In the genomic region with DNA sequence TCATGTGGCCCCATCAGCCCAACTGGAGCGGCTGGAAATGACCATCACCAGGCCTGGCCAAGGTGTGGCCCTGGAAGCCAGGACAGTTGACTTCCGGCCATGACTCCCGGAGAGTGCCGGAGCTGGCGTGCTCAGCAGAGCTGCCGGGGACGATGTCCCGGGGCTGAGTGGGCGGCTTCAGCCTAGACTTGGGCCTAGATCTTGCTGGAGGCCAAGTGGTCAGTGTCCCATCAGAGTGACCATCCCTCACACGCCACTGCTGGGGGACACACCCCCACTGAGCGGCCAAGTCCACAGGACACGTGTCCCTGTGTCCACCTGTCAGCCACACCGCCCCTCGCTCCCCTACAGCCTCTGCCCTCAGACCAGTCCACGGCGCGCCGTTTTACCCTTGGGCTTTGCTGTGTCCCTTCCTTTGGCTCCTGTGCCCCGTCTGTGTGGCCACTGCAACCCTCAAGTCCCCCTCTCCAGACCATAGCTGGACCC, we compare ENCODE assay signal across 8 cellular contexts. TPM values are rescaled to one million over a fixed set of nuclear protein-coding genes. Genes with fewer than 3 reads are reported as not detected.
DNase-seq lines count a peak whose midpoint lies in the region; ATAC-seq and TF ChIP-seq lines count a peak whose summit lies in the region.

No MANE protein-coding gene starts in this region.

- H3K4me2 ChIP-seq in HCT116 (ENCODE audit: low read length) = peak overlapping the region; percentile 92

- POLR2A ChIA-PET in HCT116 (lab: Charles Lee) = interaction anchor here (1.8 kb wide), 1 partner anchor 201 kb away, joined by 4 read pairs; a partner anchor contains a TSS

- H3K9ac ChIP-seq in HCT116 (ENCODE audit: low read length) (0 out of 2 replicates have a peak overlapping the region, but pooled peaks have one; percentile 61), adipocyte (ENCODE audit: low read length) (peak overlapping the region; percentile 91), skeletal muscle tissue (ENCODE audit: low read depth in 1 of 3, low read length in 3 of 3) (peak overlapping the region; percentile 83 to 96 (median 89))

- H3K4me3 ChIP-seq in HCT116 (replicated peaks in 1 of 2; ENCODE audit: low read depth in 1 of 2, low read length in 2 of 2) (no peak overlapping the region; a peak in 1 of 4 replicates), adipocyte (ENCODE audit: low read length) (peak overlapping the region; percentile 87), skeletal muscle tissue (ENCODE audit: low read length in 3 of 3) (peak overlapping the region; percentile 74 to 90 (median 83))

- TF ChIP-seq RAD21 in HCT116 (IDR thresholded peaks at IDR 0.05; ENCODE audit: low read depth) = no peak

- CTCF ChIA-PET in HCT116 (lab: Charles Lee) = no interaction called here

- DNase-seq in HCT116 (ENCODE audit: low read depth, low spot score) (no peak), adipocyte (ENCODE audit: low read depth) (no peak), left ventricle myocardium superior (peak; percentile 65), hypothalamus (lab: John Stamatoyannopoulos, UW) (no peak), retina (no peak), NCI-H1930 (lab: John Stamatoyannopoulos, UW) (no peak)

- H2AFZ ChIP-seq in HCT116 (ENCODE audit: low read depth, low read length, poor library complexity, severe bottlenecking) = no peak overlapping the region

- H3K36me3 ChIP-seq in HCT116 (ENCODE audit: control insufficient read depth in 1 of 2, insufficient read depth in 2 of 2, low read length in 2 of 2) (0 out of 4 replicates have a peak, but pooled peaks cover 0 to 1% of the 10 kb centered on the region in 2 experiments), adipocyte (ENCODE audit: control insufficient read depth, insufficient read depth, low read length, severe bottlenecking) (no peaks in the 10 kb centered on the region), skeletal muscle tissue (ENCODE audit: control insufficient read depth in 3 of 3, insufficient read depth in 3 of 3, low read length in 3 of 3) (no peaks in the 10 kb centered on the region)

- RAD21 ChIA-PET in HCT116 (lab: Charles Lee; ENCODE audit: low non-redundant PET in 1 of 2, low total read pairs in 2 of 2, uncharacterized antibody in 2 of 2, unreplicated experiment in 2 of 2) = no interaction called here

- H4K20me1 ChIP-seq in HCT116 (ENCODE audit: insufficient read depth) = no peaks in the 10 kb centered on the region

- no peak for TF ChIP-seq CTCF in HCT116 (IDR thresholded peaks at IDR 0.05 in 2 of 3, conservative IDR thresholded peaks at IDR 0.05 in 1 of 3; ENCODE audit: borderline replicate concordance in 1 of 3, insufficient read depth in 1 of 3, low read depth in 2 of 3, low read length in 2 of 3)

- intact Hi-C loops in HCT116 (cut with micrococcal nuclease) = no loop called here
- intact Hi-C loops in left ventricle myocardium superior (cut with micrococcal nuclease) = no loop called here

- H3K4me1 ChIP-seq in HCT116 (ENCODE audit: control insufficient read depth in 1 of 2, insufficient read depth in 2 of 2, low read length in 2 of 2) (peaks cover 15 to 43% of the 10 kb centered on the region in 2 experiments), adipocyte (ENCODE audit: control insufficient read depth, insufficient read depth, low read length) (peaks cover 39% of the 10 kb centered on the region), skeletal muscle tissue (ENCODE audit: control insufficient read depth in 3 of 3, insufficient read depth in 3 of 3, low read length in 3 of 3) (peaks cover 35 to 53% (median 45%) of the 10 kb centered on the region in 3 donors)

- no TSS peak for BruUV-seq in HCT116 (replicated peaks; lab: Mats Ljungman, UMichigan)

- peak overlapping the region; percentile 71; the same call in 1 of the 2 replicates for H3K27ac ChIP-seq in HCT116 (ENCODE audit: low read depth, low read length)
- H3K27ac ChIP-seq in skeletal muscle tissue (ENCODE audit: low read depth, low read length) = peak overlapping the region; percentile 93

- ATAC-seq in HCT116 = no peak
- peak; percentile 1 for ATAC-seq in left ventricle myocardium superior
- no peak for ATAC-seq in GM18502 (IDR thresholded peaks at IDR 0.05; ENCODE audit: poor library complexity, unreplicated experiment)

- no peaks in the 10 kb centered on the region for H3K9me2 ChIP-seq in HCT116 (ENCODE audit: insufficient read depth)

- H3K79me2 ChIP-seq in HCT116 (ENCODE audit: insufficient read depth, low read length) = peaks cover 14% of the 10 kb centered on the region

- H3K27me3 ChIP-seq in HCT116 (ENCODE audit: insufficient read depth, low read length) (no peaks in the 10 kb centered on the region), adipocyte (replicated peaks; ENCODE audit: control insufficient read depth, insufficient read depth, low read length) (no peaks in the 10 kb centered on the region), skeletal muscle tissue (ENCODE audit: control insufficient read depth in 3 of 3, insufficient read depth in 3 of 3, low read length in 3 of 3) (no peaks in the 10 kb centered on the region)

- H3K9me3 ChIP-seq in HCT116 (ENCODE audit: control insufficient read depth in 1 of 2, insufficient read depth in 1 of 2, low read depth in 1 of 2, low read length in 2 of 2) (no peaks in the 10 kb centered on the region), adipocyte (ENCODE audit: control insufficient read depth, low read length) (no peaks in the 10 kb centered on the region), skeletal muscle tissue (ENCODE audit: control insufficient read depth in 3 of 3, low read length in 3 of 3) (no peaks in the 10 kb centered on the region)

- TF ChIP-seq POLR2A in HCT116 (IDR thresholded peaks at IDR 0.05; ENCODE audit: borderline replicate concordance, extremely low read depth, insufficient read depth, insufficient read length) = no peak

TF ChIP-seq in HCT116, 20 proteins besides CTCF, POLR2A, EP300 and RAD21:
- TF ChIP-seq, protein P1, sequence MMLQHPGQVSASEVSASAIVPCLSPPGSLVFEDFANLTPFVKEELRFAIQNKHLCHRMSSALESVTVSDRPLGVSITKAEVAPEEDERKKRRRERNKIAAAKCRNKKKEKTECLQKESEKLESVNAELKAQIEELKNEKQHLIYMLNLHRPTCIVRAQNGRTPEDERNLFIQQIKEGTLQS (IDR thresholded peaks at IDR 0.05) = no peak
- TF ChIP-seq, protein P2, sequence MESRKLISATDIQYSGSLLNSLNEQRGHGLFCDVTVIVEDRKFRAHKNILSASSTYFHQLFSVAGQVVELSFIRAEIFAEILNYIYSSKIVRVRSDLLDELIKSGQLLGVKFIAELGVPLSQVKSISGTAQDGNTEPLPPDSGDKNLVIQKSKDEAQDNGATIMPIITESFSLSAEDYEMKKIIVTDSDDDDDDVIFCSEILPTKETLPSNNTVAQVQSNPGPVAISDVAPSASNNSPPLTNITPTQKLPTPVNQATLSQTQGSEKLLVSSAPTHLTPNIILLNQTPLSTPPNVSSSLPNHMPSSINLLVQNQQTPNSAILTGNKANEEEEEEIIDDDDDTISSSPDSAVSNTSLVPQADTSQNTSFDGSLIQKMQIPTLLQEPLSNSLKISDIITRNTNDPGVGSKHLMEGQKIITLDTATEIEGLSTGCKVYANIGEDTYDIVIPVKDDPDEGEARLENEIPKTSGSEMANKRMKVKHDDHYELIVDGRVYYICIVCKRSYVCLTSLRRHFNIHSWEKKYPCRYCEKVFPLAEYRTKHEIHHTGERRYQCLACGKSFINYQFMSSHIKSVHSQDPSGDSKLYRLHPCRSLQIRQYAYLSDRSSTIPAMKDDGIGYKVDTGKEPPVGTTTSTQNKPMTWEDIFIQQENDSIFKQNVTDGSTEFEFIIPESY (IDR thresholded peaks at IDR 0.05; ENCODE audit: extremely low read depth, insufficient replicate concordance, low read length) = no peak
- no peak for TF ChIP-seq ELF1 (IDR thresholded peaks at IDR 0.05; ENCODE audit: borderline replicate concordance, low read depth)
- no peak for TF ChIP-seq SIN3A (IDR thresholded peaks at IDR 0.05; ENCODE audit: low read depth)
- TF ChIP-seq ZFX (IDR thresholded peaks at IDR 0.05) = no peak

RNA-seq across cellular contexts. Expression of a gene that starts 4.0 kb away (rescaled TPM):
- total RNA-seq in HCT116 (2021; ENCODE audit: unreplicated experiment) (112 TPM), left ventricle myocardium superior (38.4 TPM), skeletal muscle tissue (13.0 TPM)
- 50.0 and 53.3 TPM in 2 replicates for polyA plus RNA-seq in HCT116 (2012)

RNA-seq across cellular contexts. Expression of a gene that starts 37.6 kb away (rescaled TPM):
- total RNA-seq in HCT116 (2021; ENCODE audit: unreplicated experiment) (56.2 TPM), left ventricle myocardium superior (35.3 TPM), skeletal muscle tissue (19.3 TPM)
- 16.0 and 16.1 TPM in 2 replicates for polyA plus RNA-seq in HCT116 (2012)

Comparison
In these comparisons a context has a peak if more than half of its experiments do, and no peak if none do; other contexts are left out.
1. H3K4me3 ChIP-seq: peak in adipocyte (single experiment) and skeletal muscle tissue (3 of 3); none in HCT116 (0 of 2).
2. Peak in every context shown above with its lines, with median percentiles within 50 percentile points of each other: H3K9ac ChIP-seq.